In the genomic region with DNA sequence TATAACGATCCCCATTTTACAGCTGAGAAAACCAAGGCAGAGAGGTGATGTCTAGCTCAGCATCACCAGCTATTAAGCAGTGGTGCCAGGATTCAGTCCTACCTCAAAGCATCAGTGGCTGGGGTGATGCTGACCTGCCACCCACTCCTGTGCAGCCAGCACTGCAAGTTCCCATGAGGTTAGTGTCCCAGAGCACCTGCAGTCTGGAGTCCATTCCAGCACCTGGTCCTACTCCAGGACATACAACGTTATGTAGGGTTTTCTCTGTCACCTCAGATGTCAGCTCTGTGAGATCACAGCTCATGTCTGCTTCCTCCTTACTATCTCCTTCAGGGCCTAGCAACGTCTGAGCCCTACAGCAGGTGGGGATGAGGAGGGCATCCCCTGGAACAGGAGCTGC, we compare ENCODE assay signal across 18 cellular contexts.
DNase-seq lines count a peak whose midpoint lies in the region; ATAC-seq and TF ChIP-seq lines count a peak whose summit lies in the region.
"Had no signal": no experiment of that assay in that cellular context is flagged by ENCODE, and none has a peak within 500 bp of the region (broad histone marks: within the 10 kb centered on the region; RNA-seq: fewer than 3 reads in every experiment).

No MANE protein-coding gene starts in this region.

- H3K4me3 ChIP-seq in lung (no peak overlapping the region), testis (no peak overlapping the region), breast epithelium (no peak overlapping the region), upper lobe of right lung (no peak overlapping the region)
- H3K4me3 ChIP-seq: BLaER1 treated with 17β-estradiol and CSF1 and Interleukin-3, amounts not matched to agents 10 nM and 100 nM; PC-9 had no signal

- H3K36me3 Mint-ChIP-seq in activated CD8-positive, alpha-beta T cell treated with anti-CD3 and anti-CD28 coated beads, Interleukin-2, amount 10 ng/mL, durations not matched to agents 7 days and 5 days (ENCODE audit: low read depth) = no peaks in the 10 kb centered on the region
- no peaks in the 10 kb centered on the region for H3K36me3 Mint-ChIP-seq in activated CD8-positive, alpha-beta T cell treated with anti-CD3 and anti-CD28 coated beads for 36 hours (ENCODE audit: low read depth)
- H3K36me3 Mint-ChIP-seq in activated T-helper 17 cell treated with anti-CD3 and anti-CD28 coated beads, Interleukin-2, amount 50 U/mL, for 72 hours (ENCODE audit: low read depth) = no peaks in the 10 kb centered on the region
- H3K36me3 Mint-ChIP-seq: IgD-negative memory B cell had no signal

- H3K27ac Mint-ChIP-seq in activated CD8-positive, alpha-beta T cell treated with anti-CD3 and anti-CD28 coated beads, Interleukin-2, amount 10 ng/mL, durations not matched to agents 7 days and 5 days = no peak overlapping the region
- H3K27ac Mint-ChIP-seq in activated CD8-positive, alpha-beta T cell treated with anti-CD3 and anti-CD28 coated beads for 36 hours = no peak overlapping the region
- H3K27ac Mint-ChIP-seq in activated T-helper 17 cell treated with anti-CD3 and anti-CD28 coated beads, Interleukin-2, amount 50 U/mL, for 72 hours = no peak overlapping the region
- H3K27ac Mint-ChIP-seq: IgD-negative memory B cell had no signal

- H3K27ac ChIP-seq in lung (ENCODE audit: low read depth in 1 of 2, low read length in 1 of 2) (no peak overlapping the region), testis (no peak overlapping the region), breast epithelium (no peak overlapping the region), upper lobe of right lung (no peak overlapping the region)
- H3K27ac ChIP-seq: 22Rv1; BLaER1 treated with 17β-estradiol and CSF1 and Interleukin-3, amounts not matched to agents 10 nM and 100 nM; PC-9 had no signal

- no peaks in the 10 kb centered on the region for H3K27me3 ChIP-seq in lung (ENCODE audit: control insufficient read depth, insufficient read depth)
- H3K27me3 ChIP-seq in testis = no peaks in the 10 kb centered on the region
- H3K27me3 ChIP-seq in breast epithelium = no peaks in the 10 kb centered on the region
- no peaks in the 10 kb centered on the region for H3K27me3 ChIP-seq in upper lobe of right lung
- H3K27me3 ChIP-seq: BLaER1 treated with 17β-estradiol and CSF1 and Interleukin-3, amounts not matched to agents 10 nM and 100 nM had no signal

- peaks cover 30% of the 10 kb centered on the region for H3K27me3 Mint-ChIP-seq in activated CD8-positive, alpha-beta T cell treated with anti-CD3 and anti-CD28 coated beads, Interleukin-2, amount 10 ng/mL, durations not matched to agents 7 days and 5 days (ENCODE audit: low read depth)
- H3K27me3 Mint-ChIP-seq in activated CD8-positive, alpha-beta T cell treated with anti-CD3 and anti-CD28 coated beads for 36 hours = no peaks in the 10 kb centered on the region
- H3K27me3 Mint-ChIP-seq in activated T-helper 17 cell treated with anti-CD3 and anti-CD28 coated beads, Interleukin-2, amount 50 U/mL, for 72 hours = no peaks in the 10 kb centered on the region

- no peak for TF ChIP-seq CTCF in activated CD8-positive, alpha-beta T cell treated with anti-CD3 and anti-CD28 coated beads for 36 hours (IDR thresholded peaks at IDR 0.05)
- no peak for TF ChIP-seq CTCF in lung (IDR thresholded peaks at IDR 0.05; ENCODE audit: control extremely low read depth, extremely low read depth)
- no peak for TF ChIP-seq CTCF in testis (IDR thresholded peaks at IDR 0.05)
- no peak for TF ChIP-seq CTCF in breast epithelium (IDR thresholded peaks at IDR 0.05)
- no peak for TF ChIP-seq CTCF in upper lobe of right lung (IDR thresholded peaks at IDR 0.05)

- H3K4me1 ChIP-seq in lung (ENCODE audit: control insufficient read depth in 2 of 2, insufficient read depth in 2 of 2, low read length in 2 of 2) = no peaks in the 10 kb centered on the region
- no peaks in the 10 kb centered on the region for H3K4me1 ChIP-seq in testis
- H3K4me1 ChIP-seq in breast epithelium = no peaks in the 10 kb centered on the region
- no peaks in the 10 kb centered on the region for H3K4me1 ChIP-seq in upper lobe of right lung

- TF ChIP-seq POLR2A in testis (IDR thresholded peaks at IDR 0.05) = no peak
- no peak for TF ChIP-seq POLR2A in breast epithelium (IDR thresholded peaks at IDR 0.05)

- no peaks in the 10 kb centered on the region for H3K36me3 ChIP-seq in lung (ENCODE audit: control insufficient read depth in 2 of 2, insufficient read depth in 2 of 2, low read length in 2 of 2)
- no peaks in the 10 kb centered on the region for H3K36me3 ChIP-seq in testis (ENCODE audit: low read depth, missing control alignments)
- no peaks in the 10 kb centered on the region for H3K36me3 ChIP-seq in breast epithelium
- H3K36me3 ChIP-seq in upper lobe of right lung = no peaks in the 10 kb centered on the region
- H3K36me3 ChIP-seq: BLaER1 treated with 17β-estradiol and CSF1 and Interleukin-3, amounts not matched to agents 10 nM and 100 nM had no signal

- CTCF ChIA-PET in activated CD8-positive, alpha-beta T cell treated with anti-CD3 and anti-CD28 coated beads, Interleukin-2, amount 10 ng/mL, durations not matched to agents 7 days and 5 days (lab: Charles Lee) = no interaction called here
- CTCF ChIA-PET in activated CD8-positive, alpha-beta T cell treated with anti-CD3 and anti-CD28 coated beads for 36 hours (lab: Charles Lee) = no interaction called here

- 65 to 68% methylated on average over 3 of the region's 3 CpGs for WGBS in lung, 2 donors
- 84 to 85% methylated on average over 3 of the region's 3 CpGs for WGBS in testis, 2 donors

- H3K4me3 Mint-ChIP-seq in activated CD8-positive, alpha-beta T cell treated with anti-CD3 and anti-CD28 coated beads, Interleukin-2, amount 10 ng/mL, durations not matched to agents 7 days and 5 days = no peak overlapping the region
- no peak overlapping the region for H3K4me3 Mint-ChIP-seq in activated CD8-positive, alpha-beta T cell treated with anti-CD3 and anti-CD28 coated beads for 36 hours
- H3K4me3 Mint-ChIP-seq in activated T-helper 17 cell treated with anti-CD3 and anti-CD28 coated beads, Interleukin-2, amount 50 U/mL, for 72 hours = no peak overlapping the region

- H3K9me3 Mint-ChIP-seq in activated CD8-positive, alpha-beta T cell treated with anti-CD3 and anti-CD28 coated beads, Interleukin-2, amount 10 ng/mL, durations not matched to agents 7 days and 5 days (ENCODE audit: insufficient read depth) = no peaks in the 10 kb centered on the region
- no peaks in the 10 kb centered on the region for H3K9me3 Mint-ChIP-seq in activated CD8-positive, alpha-beta T cell treated with anti-CD3 and anti-CD28 coated beads for 36 hours
- H3K9me3 Mint-ChIP-seq in activated T-helper 17 cell treated with anti-CD3 and anti-CD28 coated beads, Interleukin-2, amount 50 U/mL, for 72 hours = no peaks in the 10 kb centered on the region

- H3K9me3 ChIP-seq in lung (ENCODE audit: control insufficient read depth in 2 of 2, insufficient read depth in 1 of 2, low read length in 1 of 2) = no peaks in the 10 kb centered on the region
- H3K9me3 ChIP-seq in testis = no peaks in the 10 kb centered on the region
- H3K9me3 ChIP-seq in breast epithelium = no peaks in the 10 kb centered on the region
- no peaks in the 10 kb centered on the region for H3K9me3 ChIP-seq in upper lobe of right lung
- H3K9me3 ChIP-seq: BLaER1 treated with 17β-estradiol and CSF1 and Interleukin-3, amounts not matched to agents 10 nM and 100 nM had no signal

- DNase-seq in activated CD8-positive, alpha-beta T cell treated with anti-CD3 and anti-CD28 coated beads, Interleukin-2, amount 10 ng/mL, durations not matched to agents 7 days and 5 days = peak; percentile 15
- DNase-seq in activated CD8-positive, alpha-beta T cell treated with anti-CD3 and anti-CD28 coated beads for 36 hours = no peak
- DNase-seq in lung (ENCODE audit: low spot score) = peak; percentile 16
- peak; percentile 10 for DNase-seq in testis
- no peak for DNase-seq in breast epithelium (ENCODE audit: low spot score in 2 of 2)
- no peak for DNase-seq in AG08396 (ENCODE audit: low spot score)
- DNase-seq in upper lobe of right lung = no peak
- DNase-seq: DMS153, HCEC 1CT, NCI-H1417, NCI-H1930, NCI-H2171, NCI-H774, PC-9 had no signal

- intact Hi-C loops in activated CD8-positive, alpha-beta T cell treated with anti-CD3 and anti-CD28 coated beads for 36 hours (cut with micrococcal nuclease) = no loop called here
- intact Hi-C loops in testis (cut with DNase I; ENCODE audit: low total_unique reads) = no loop called here
- intact Hi-C loops in breast epithelium (cut with DNase I; ENCODE audit: low total_unique reads) = no loop called here
- intact Hi-C loops in upper lobe of right lung (cut with DNase I) = no loop called here

- POLR2A ChIA-PET in activated CD8-positive, alpha-beta T cell treated with anti-CD3 and anti-CD28 coated beads, Interleukin-2, amount 10 ng/mL, durations not matched to agents 7 days and 5 days (lab: Charles Lee) = no interaction called here
- POLR2A ChIA-PET in activated CD8-positive, alpha-beta T cell treated with anti-CD3 and anti-CD28 coated beads for 36 hours (lab: Charles Lee) = no interaction called here

- H3K4me1 Mint-ChIP-seq in activated CD8-positive, alpha-beta T cell treated with anti-CD3 and anti-CD28 coated beads, Interleukin-2, amount 10 ng/mL, durations not matched to agents 7 days and 5 days (ENCODE audit: low read depth) = peaks cover 1% of the 10 kb centered on the region
- H3K4me1 Mint-ChIP-seq in activated CD8-positive, alpha-beta T cell treated with anti-CD3 and anti-CD28 coated beads for 36 hours (ENCODE audit: low read depth) = no peaks in the 10 kb centered on the region
- H3K4me1 Mint-ChIP-seq in activated T-helper 17 cell treated with anti-CD3 and anti-CD28 coated beads, Interleukin-2, amount 50 U/mL, for 72 hours = no peaks in the 10 kb centered on the region

- ATAC-seq in activated CD8-positive, alpha-beta T cell treated with anti-CD3 and anti-CD28 coated beads, Interleukin-2, amount 10 ng/mL, durations not matched to agents 7 days and 5 days = no peak
- no peak for ATAC-seq in activated CD8-positive, alpha-beta T cell treated with anti-CD3 and anti-CD28 coated beads for 36 hours
- peak; percentile 7 for ATAC-seq in activated T-helper 17 cell treated with anti-CD3 and anti-CD28 coated beads, Interleukin-2, amount 50 U/mL, for 72 hours (replicated peaks)
- no peak for ATAC-seq in lung (ENCODE audit: insufficient read depth, low FRiP score)
- no peak for ATAC-seq in upper lobe of right lung

Comparison
In these comparisons a context has a peak if more than half of its experiments do, and no peak if none do; other contexts are left out.
1. DNase-seq: peak in activated CD8-positive, alpha-beta T cell treated with anti-CD3 and anti-CD28 coated beads, Interleukin-2, amount 10 ng/mL, durations not matched to agents 7 days and 5 days (single experiment), lung (single experiment) and testis (single experiment); none in activated CD8-positive, alpha-beta T cell treated with anti-CD3 and anti-CD28 coated beads for 36 hours (single experiment), breast epithelium (0 of 2), AG08396 (single experiment) and upper lobe of right lung (single experiment).